Comparison of ENCODE assay signal across 1 cellular context in the genomic region with DNA sequence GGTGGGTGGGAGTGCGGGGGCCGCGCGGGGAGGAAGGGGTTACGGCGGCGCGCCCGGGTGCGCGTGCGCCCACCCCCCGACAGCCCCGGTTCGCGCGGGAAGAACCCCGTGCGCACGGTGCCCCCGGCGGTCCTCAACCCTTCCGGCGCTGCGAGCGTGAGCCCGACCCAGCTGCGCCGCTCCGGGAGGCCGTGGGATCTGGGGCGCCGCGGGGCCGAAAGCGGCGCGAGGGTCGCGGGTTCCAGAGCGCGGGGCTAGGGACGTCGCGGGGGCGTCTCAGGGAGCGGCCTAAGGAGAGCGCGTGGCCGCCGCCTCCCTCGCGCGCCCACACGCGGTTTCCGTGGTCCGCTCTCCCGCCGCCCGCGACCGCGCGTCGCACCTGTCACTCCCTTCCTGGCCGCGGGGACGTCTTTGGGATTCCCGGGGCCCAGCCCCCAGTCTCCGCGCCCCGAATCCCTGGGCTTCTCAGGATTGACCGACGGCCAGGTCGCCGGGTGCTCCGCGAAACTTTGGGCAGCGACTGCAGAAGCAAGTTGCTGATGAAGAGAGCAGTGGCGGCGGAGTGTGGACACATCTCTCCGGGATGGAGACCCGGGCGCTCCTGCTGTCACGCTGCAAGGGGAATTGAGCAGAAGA.
TF ChIP-seq lines count a peak whose summit lies in the region.

No MANE protein-coding gene starts in this region.

TF ChIP-seq in IMR-90, 13 proteins besides CTCF, POLR2A, EP300 and RAD21:
- no peak for TF ChIP-seq FOS (IDR thresholded peaks at IDR 0.05; ENCODE audit: low read depth, low read length)
- TF ChIP-seq RCOR1 (IDR thresholded peaks at IDR 0.05; ENCODE audit: insufficient replicate concordance, low read length): peak; percentile 23
- peak; percentile 73; the same call in 1 of the 2 replicates for TF ChIP-seq MXI1 (IDR thresholded peaks at IDR 0.05; ENCODE audit: borderline replicate concordance, low read depth, low read length)
- TF ChIP-seq, protein P1, sequence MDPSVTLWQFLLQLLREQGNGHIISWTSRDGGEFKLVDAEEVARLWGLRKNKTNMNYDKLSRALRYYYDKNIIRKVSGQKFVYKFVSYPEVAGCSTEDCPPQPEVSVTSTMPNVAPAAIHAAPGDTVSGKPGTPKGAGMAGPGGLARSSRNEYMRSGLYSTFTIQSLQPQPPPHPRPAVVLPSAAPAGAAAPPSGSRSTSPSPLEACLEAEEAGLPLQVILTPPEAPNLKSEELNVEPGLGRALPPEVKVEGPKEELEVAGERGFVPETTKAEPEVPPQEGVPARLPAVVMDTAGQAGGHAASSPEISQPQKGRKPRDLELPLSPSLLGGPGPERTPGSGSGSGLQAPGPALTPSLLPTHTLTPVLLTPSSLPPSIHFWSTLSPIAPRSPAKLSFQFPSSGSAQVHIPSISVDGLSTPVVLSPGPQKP (IDR thresholded peaks at IDR 0.05; ENCODE audit: borderline replicate concordance, low read depth, low read length): no peak
- TF ChIP-seq, protein P2, sequence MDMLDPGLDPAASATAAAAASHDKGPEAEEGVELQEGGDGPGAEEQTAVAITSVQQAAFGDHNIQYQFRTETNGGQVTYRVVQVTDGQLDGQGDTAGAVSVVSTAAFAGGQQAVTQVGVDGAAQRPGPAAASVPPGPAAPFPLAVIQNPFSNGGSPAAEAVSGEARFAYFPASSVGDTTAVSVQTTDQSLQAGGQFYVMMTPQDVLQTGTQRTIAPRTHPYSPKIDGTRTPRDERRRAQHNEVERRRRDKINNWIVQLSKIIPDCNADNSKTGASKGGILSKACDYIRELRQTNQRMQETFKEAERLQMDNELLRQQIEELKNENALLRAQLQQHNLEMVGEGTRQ (IDR thresholded peaks at IDR 0.05; ENCODE audit: low read depth, low read length): no peak
